Comparison of ENCODE assay signal across 8 cellular contexts in the genomic region with DNA sequence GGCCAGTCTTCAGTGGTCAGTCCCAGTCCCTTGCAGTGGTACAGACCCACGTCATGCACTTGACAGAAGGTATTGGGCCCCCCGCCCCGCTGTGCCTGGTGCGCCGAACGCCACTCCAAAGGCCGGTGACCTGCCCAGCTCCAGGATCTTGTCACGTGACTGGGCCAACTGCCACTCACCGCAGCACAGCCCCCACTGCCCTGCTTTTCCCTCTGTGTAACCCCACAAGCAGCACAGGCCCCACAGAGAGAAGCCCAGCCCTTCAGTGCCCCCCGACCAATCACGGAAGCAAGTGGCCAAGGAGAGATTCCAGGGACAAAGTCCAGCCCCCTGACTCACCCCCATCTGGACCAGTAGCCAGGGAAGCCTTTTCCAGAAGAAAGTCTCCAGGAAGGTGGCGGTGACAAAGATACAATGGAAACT. TPM values are rescaled to one million over a fixed set of nuclear protein-coding genes. Genes with fewer than 3 reads are reported as not detected.
DNase-seq lines count a peak whose midpoint lies in the region; ATAC-seq, FAIRE-seq and TF ChIP-seq lines count a peak whose summit lies in the region.

No MANE protein-coding gene starts in this region.

- no peaks in the 10 kb centered on the region for H3K9me3 Mint-ChIP-seq in stimulated activated effector memory CD8-positive, alpha-beta T cell treated with anti-CD3 and anti-CD28 coated beads, Interleukin-12 subunit alpha, Interleukin-12 subunit beta, amount 100 ng/mL, for 72 hours

- no peak for TF ChIP-seq POLR2A in H54 (IDR thresholded peaks at IDR 0.05; ENCODE audit: low read depth, low read length)
- TF ChIP-seq POLR2A in heart left ventricle (IDR thresholded peaks at IDR 0.05): no peak

- ATAC-seq in heart left ventricle: peak in 2 of 4 donors; percentile 19 to 24
- ATAC-seq in stimulated activated effector memory CD8-positive, alpha-beta T cell treated with anti-CD3 and anti-CD28 coated beads, Interleukin-12 subunit alpha, Interleukin-12 subunit beta, amount 100 ng/mL, for 72 hours: peak; percentile 20
- no peak for ATAC-seq in GM18520 (IDR thresholded peaks at IDR 0.05; ENCODE audit: unreplicated experiment)
- no peak for ATAC-seq in HG02884 (IDR thresholded peaks at IDR 0.05; ENCODE audit: unreplicated experiment)
- ATAC-seq in HG03520 (IDR thresholded peaks at IDR 0.05; ENCODE audit: unreplicated experiment): no peak

- intact Hi-C loops in heart left ventricle (cut with DNase I): no loop called here

- H3K9me3 ChIP-seq in heart left ventricle: no peaks in the 10 kb centered on the region

- peak overlapping the region; percentile 100 for H3K4me3 Mint-ChIP-seq in stimulated activated effector memory CD8-positive, alpha-beta T cell treated with anti-CD3 and anti-CD28 coated beads, Interleukin-12 subunit alpha, Interleukin-12 subunit beta, amount 100 ng/mL, for 72 hours

- WGBS in heart left ventricle, 4 donors: 61 to 82% (median 63%) methylated on average over 8 to 12 of the region's 12 CpGs

- peaks cover 10 to 83% (median 29%) of the 10 kb centered on the region in 12 donors for H3K4me1 ChIP-seq in heart left ventricle

- no peaks in the 10 kb centered on the region for H3K36me3 ChIP-seq in heart left ventricle

- DNase-seq in H54 (ENCODE audit: insufficient read length, low spot score) (peak; percentile 71), T-helper 22 cell (ENCODE audit: low read depth) (peak; percentile 31), heart left ventricle (no peak), NCI-H510A (lab: John Stamatoyannopoulos, UW) (no peak)
- peak in 1 of 2 donors; percentile 76 for DNase-seq in stimulated activated effector memory CD8-positive, alpha-beta T cell treated with anti-CD3 and anti-CD28 coated beads, Interleukin-12 subunit alpha, Interleukin-12 subunit beta, amount 100 ng/mL, for 72 hours (ENCODE audit: low spot score in 2 of 2)

- H3K4me1 Mint-ChIP-seq in stimulated activated effector memory CD8-positive, alpha-beta T cell treated with anti-CD3 and anti-CD28 coated beads, Interleukin-12 subunit alpha, Interleukin-12 subunit beta, amount 100 ng/mL, for 72 hours: peaks cover 80% of the 10 kb centered on the region

- H3K27ac Mint-ChIP-seq in stimulated activated effector memory CD8-positive, alpha-beta T cell treated with anti-CD3 and anti-CD28 coated beads, Interleukin-12 subunit alpha, Interleukin-12 subunit beta, amount 100 ng/mL, for 72 hours: peak overlapping the region; percentile 97

- peaks cover 0 to 4% (median 0%) of the 10 kb centered on the region in 9 donors for H3K27me3 ChIP-seq in heart left ventricle

- H3K4me3 ChIP-seq in heart left ventricle: peak overlapping the region in 8 of 12 donors; percentile 17 to 64 (median 37)

- no peak for FAIRE-seq in H54 (lab: Jason Lieb, UNC)

- no peak for TF ChIP-seq CTCF in heart left ventricle (IDR thresholded peaks at IDR 0.05)

- H3K36me3 Mint-ChIP-seq in stimulated activated effector memory CD8-positive, alpha-beta T cell treated with anti-CD3 and anti-CD28 coated beads, Interleukin-12 subunit alpha, Interleukin-12 subunit beta, amount 100 ng/mL, for 72 hours: peaks cover 70% of the 10 kb centered on the region

- peak overlapping the region in 8 of 12 donors; percentile 38 to 95 (median 52) for H3K27ac ChIP-seq in heart left ventricle

RNA-seq across cellular contexts. Expression of a gene that starts 0.5 kb away (rescaled TPM):
- total RNA-seq in heart left ventricle: 1 to 10 TPM in 3 of 9 donors, under 1 TPM in 6; 0.27 to 5.3 (median 0.77) TPM
- under 1 TPM; 0.50 to 0.51 TPM for polyA plus RNA-seq in heart left ventricle

RNA-seq across cellular contexts. Expression of a gene that starts 43.8 kb away (rescaled TPM):
- 1 to 10 TPM; 1.4 to 6.0 (median 2.4) TPM for total RNA-seq in heart left ventricle
- polyA plus RNA-seq in heart left ventricle: 1 to 10 TPM; 2.3 to 3.3 TPM

Comparison
In these comparisons a context has a peak if more than half of its experiments do, and no peak if none do; other contexts are left out.
1. DNase-seq: peak in H54 (single experiment) and T-helper 22 cell (single experiment); none in heart left ventricle (0 of 5) and NCI-H510A (single experiment).